ENCODE assay signal across 11 cellular contexts in genomic region chr10:52483587-52483986, GRCh38.
DNase-seq lines count a peak whose midpoint lies in the region; ATAC-seq and TF ChIP-seq lines count a peak whose summit lies in the region.
"Had no signal": no experiment of that assay in that cellular context is flagged by ENCODE, and none has a peak within 500 bp of the region (broad histone marks: within the 10 kb centered on the region; RNA-seq: fewer than 3 reads in every experiment).

No MANE protein-coding gene starts in this region.

- DNase-seq in RPMI7951 (ENCODE audit: low read depth) (peak; percentile 21), gastrocnemius medialis (no peak), HAP-1 (ENCODE audit: low spot score in 2 of 2) (no peak)
- DNase-seq in effector CD8-positive, alpha-beta T cell (lab: John Stamatoyannopoulos, UW) = no peak
- DNase-seq: activated naive CD8-positive, alpha-beta T cell treated with anti-CD3 and anti-CD28 coated beads, Interleukin-2, amount 10 ng/mL, durations not matched to agents 7 days and 5 days; stimulated activated naive CD8-positive, alpha-beta T cell treated with anti-CD3 and anti-CD28 coated beads, Interleukin-15, Interleukin-2, amounts not matched to agents 100 U/mL and 50 U/mL, for 24 hours had no signal

- H3K36me3 ChIP-seq in gastrocnemius medialis (no peaks in the 10 kb centered on the region), HAP-1 (replicated peaks) (no peaks in the 10 kb centered on the region)

- no peak overlapping the region for H3K27ac ChIP-seq in gastrocnemius medialis
- H3K27ac ChIP-seq: coronary artery had no signal

- no peaks in the 10 kb centered on the region for H3K4me1 ChIP-seq in gastrocnemius medialis
- H3K4me1 ChIP-seq in HAP-1 = no peaks in the 10 kb centered on the region

- TF ChIP-seq POLR2A in gastrocnemius medialis (IDR thresholded peaks at IDR 0.05) = no peak

- H3K4me3 ChIP-seq in gastrocnemius medialis = no peak overlapping the region
- H3K4me3 ChIP-seq in HAP-1 = no peak overlapping the region
- H3K4me3 ChIP-seq: coronary artery had no signal

- intact Hi-C loops in gastrocnemius medialis (cut with DNase I; ENCODE audit: low total_unique reads) = no loop called here

- peak; percentile 88 for ATAC-seq in GM18498 (IDR thresholded peaks at IDR 0.05; ENCODE audit: unreplicated experiment)
- ATAC-seq in GM21390 (IDR thresholded peaks at IDR 0.05; ENCODE audit: unreplicated experiment) = peak; percentile 88
- peak; percentile 58 for ATAC-seq in HG03103 (IDR thresholded peaks at IDR 0.05; ENCODE audit: low read depth, unreplicated experiment)
- no peak for ATAC-seq in GM19023 (IDR thresholded peaks at IDR 0.05; ENCODE audit: unreplicated experiment)
- ATAC-seq in gastrocnemius medialis = no peak
- ATAC-seq: stimulated activated naive CD8-positive, alpha-beta T cell treated with anti-CD3 and anti-CD28 coated beads, Interleukin-15, Interleukin-2, amounts not matched to agents 100 U/mL and 50 U/mL, for 24 hours had no signal

- H3K9me3 ChIP-seq in gastrocnemius medialis (no peaks in the 10 kb centered on the region), HAP-1 (no peaks in the 10 kb centered on the region)

- TF ChIP-seq CTCF in gastrocnemius medialis (IDR thresholded peaks at IDR 0.05 in 4 of 5, conservative IDR thresholded peaks at IDR 0.05 in 1 of 5) = no peak

- no peaks in the 10 kb centered on the region for H3K27me3 ChIP-seq in gastrocnemius medialis
- H3K27me3 ChIP-seq in HAP-1 (ENCODE audit: low read depth) = no peaks in the 10 kb centered on the region

- in situ Hi-C loops in gastrocnemius medialis (cut with MboI; ENCODE audit: low sequenced_read_pairs in 4 of 4) = loop anchor here in 2 of 4 donors (10.0 to 25.0 kb wide), 2 partner anchors 169 to 1496 kb away; partner anchors contain the start of gene DKK1 (in 1 of the 2)
- in situ Hi-C loops in HAP-1 (cut with MboI; ENCODE audit: low sequenced_read_pairs) = no loop called here

Comparison
In these comparisons a context has a peak if more than half of its experiments do, and no peak if none do; other contexts are left out.
1. ATAC-seq: peak in GM18498 (single experiment), GM21390 (single experiment) and HG03103 (single experiment); none in GM19023 (single experiment) and gastrocnemius medialis (0 of 2).